ENCODE assay signal across 28 cellular contexts in the genomic region with DNA sequence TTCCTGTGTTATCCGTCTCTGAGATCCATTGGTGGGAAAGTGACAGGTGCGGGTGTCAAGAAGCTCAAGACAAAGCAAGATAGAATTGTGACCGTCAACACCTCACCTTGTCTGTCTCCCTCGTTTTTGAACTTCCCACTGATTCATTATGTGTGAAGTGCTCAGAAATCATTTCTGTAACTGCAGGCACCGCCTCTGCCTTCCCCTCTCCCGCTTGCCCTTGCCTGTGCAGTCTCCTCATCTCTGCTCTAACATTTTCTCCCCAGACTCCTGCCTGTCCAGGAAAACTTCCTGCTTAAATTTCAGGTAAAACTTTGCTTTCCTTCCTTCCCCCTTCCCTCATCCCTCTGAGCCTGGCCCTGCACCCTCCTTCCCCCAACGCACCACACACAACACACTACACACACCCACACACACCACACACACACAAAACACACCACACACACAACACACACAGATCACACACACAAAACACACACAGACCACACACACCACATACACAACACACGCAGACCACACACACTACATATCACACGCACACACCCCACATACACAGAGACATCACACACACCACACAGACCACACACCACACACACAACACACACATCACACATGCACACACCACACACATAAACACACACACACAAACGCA. TPM values are rescaled to one million over a fixed set of nuclear protein-coding genes. Genes with fewer than 3 reads are reported as not detected.
A peak's percentile ranks its signal among the peaks of the same experiment; 100 is the strongest.
DNase-seq lines count a peak whose midpoint lies in the region; FAIRE-seq and TF ChIP-seq lines count a peak whose summit lies in the region.
"Had no signal": no experiment of that assay in that cellular context is flagged by ENCODE, and none has a peak within 500 bp of the region (broad histone marks: within the 10 kb centered on the region; RNA-seq: fewer than 3 reads in every experiment).

No MANE protein-coding gene starts in this region.

- H3K27ac ChIP-seq in BLaER1 = no peak overlapping the region
- H3K27ac ChIP-seq: brain microvascular endothelial cell, C4-2B, epithelial cell of prostate, upper lobe of left lung, VCaP had no signal

- H3K36me3 Mint-ChIP-seq in neural crest cell (ENCODE audit: low read depth) = no peaks in the 10 kb centered on the region
- no peaks in the 10 kb centered on the region for H3K36me3 Mint-ChIP-seq in osteocyte (ENCODE audit: unreplicated experiment)
- no peaks in the 10 kb centered on the region for H3K36me3 Mint-ChIP-seq in activated CD4-positive, alpha-beta T cell treated with anti-CD3 and anti-CD28 coated beads, Interleukin-2, amount 10 ng/mL, durations not matched to agents 24 days and 14 days (ENCODE audit: low read depth)
- H3K36me3 Mint-ChIP-seq: mesothelial cell of epicardium; naive thymus-derived CD4-positive, alpha-beta T cell had no signal

- H3K4me1 ChIP-seq in BLaER1 = peaks cover 28% of the 10 kb centered on the region
- H3K4me1 ChIP-seq: upper lobe of left lung had no signal

- H4K20me1 ChIP-seq in BLaER1 = no peaks in the 10 kb centered on the region

- H3K9me3 Mint-ChIP-seq in neural crest cell (no peaks in the 10 kb centered on the region), osteocyte (ENCODE audit: unreplicated experiment) (no peaks in the 10 kb centered on the region)
- no peaks in the 10 kb centered on the region for H3K9me3 Mint-ChIP-seq in activated CD4-positive, alpha-beta T cell treated with anti-CD3 and anti-CD28 coated beads, Interleukin-2, amount 10 ng/mL, durations not matched to agents 24 days and 14 days
- H3K9me3 Mint-ChIP-seq: mesothelial cell of epicardium had no signal

- TF ChIP-seq POLR2A in GM12891 (IDR thresholded peaks at IDR 0.05; ENCODE audit: low read depth, low read length) = no peak

- DNase-seq in GM12891 (ENCODE audit: insufficient read length, low spot score) = no peak
- peak; percentile 3 for DNase-seq in SW480 (ENCODE audit: low spot score)
- no peak for DNase-seq in neural crest cell (ENCODE audit: low read depth, low spot score)
- DNase-seq in osteocyte (ENCODE audit: extremely low spot score, unreplicated experiment) = no peak
- no peak for DNase-seq in HT-29 (ENCODE audit: low spot score)
- no peak for DNase-seq in activated CD4-positive, alpha-beta T cell treated with anti-CD3 and anti-CD28 coated beads, Interleukin-2, amount 10 ng/mL, durations not matched to agents 24 days and 14 days
- DNase-seq: activated naive CD4-positive, alpha-beta T cell treated with Interleukin-2 at 50 U/mL for 16 hours; Calu3; EL; GOT3; left ventricle myocardium superior; naive thymus-derived CD4-positive, alpha-beta T cell; NCI-H1105 treated with DMSO at 0.1 percent for 48 hours; NCI-H446; Right ventricle myocardium superior; small intestine; T-helper 9 cell; upper lobe of left lung had no signal

- H3K27me3 Mint-ChIP-seq in neural crest cell (ENCODE audit: low read depth) = peaks cover 66% of the 10 kb centered on the region
- H3K27me3 Mint-ChIP-seq in osteocyte (ENCODE audit: unreplicated experiment) = peaks cover 3% of the 10 kb centered on the region
- peaks cover 7% of the 10 kb centered on the region for H3K27me3 Mint-ChIP-seq in activated CD4-positive, alpha-beta T cell treated with anti-CD3 and anti-CD28 coated beads, Interleukin-2, amount 10 ng/mL, durations not matched to agents 24 days and 14 days

- no peak overlapping the region for H3K9ac ChIP-seq in BLaER1

- H3K27me3 ChIP-seq in BLaER1 = no peaks in the 10 kb centered on the region
- H3K27me3 ChIP-seq: brain microvascular endothelial cell, upper lobe of left lung had no signal

- H3K4me2 ChIP-seq in BLaER1 = peak overlapping the region; percentile 43

- peak; percentile 73 for FAIRE-seq in GM12891 (lab: Jason Lieb, UNC)
- FAIRE-seq: keratinocyte, small intestine had no signal

- peaks cover 15% of the 10 kb centered on the region for H3K4me1 Mint-ChIP-seq in neural crest cell
- H3K4me1 Mint-ChIP-seq in osteocyte (ENCODE audit: unreplicated experiment) = no peaks in the 10 kb centered on the region
- peaks cover 2% of the 10 kb centered on the region for H3K4me1 Mint-ChIP-seq in activated CD4-positive, alpha-beta T cell treated with anti-CD3 and anti-CD28 coated beads, Interleukin-2, amount 10 ng/mL, durations not matched to agents 24 days and 14 days

- H3K27ac Mint-ChIP-seq in neural crest cell (ENCODE audit: unreplicated experiment) (peak overlapping the region; percentile 15), osteocyte (ENCODE audit: unreplicated experiment) (no peak overlapping the region)
- no peak overlapping the region for H3K27ac Mint-ChIP-seq in activated CD4-positive, alpha-beta T cell treated with anti-CD3 and anti-CD28 coated beads, Interleukin-2, amount 10 ng/mL, durations not matched to agents 24 days and 14 days
- H3K27ac Mint-ChIP-seq: activated T-cell treated with anti-CD3 and anti-CD28 coated beads, Interleukin-2, amount 50 U/mL, for 72 hours; mesothelial cell of epicardium; naive thymus-derived CD4-positive, alpha-beta T cell had no signal

- TF ChIP-seq CTCF in neural crest cell (conservative IDR thresholded peaks at IDR 0.05) (no peak), osteocyte (IDR thresholded peaks at IDR 0.05) (no peak)

- H3K4me3 ChIP-seq in BLaER1 = no peak overlapping the region
- H3K4me3 ChIP-seq: upper lobe of left lung had no signal

- no peaks in the 10 kb centered on the region for H3K9me3 ChIP-seq in BLaER1
- H3K9me3 ChIP-seq: upper lobe of left lung had no signal

- no peaks in the 10 kb centered on the region for H3K36me3 ChIP-seq in BLaER1
- H3K36me3 ChIP-seq: brain microvascular endothelial cell, upper lobe of left lung had no signal

- H3K4me3 Mint-ChIP-seq in neural crest cell = no peak overlapping the region
- no peak overlapping the region for H3K4me3 Mint-ChIP-seq in osteocyte (ENCODE audit: unreplicated experiment)
- H3K4me3 Mint-ChIP-seq in activated CD4-positive, alpha-beta T cell treated with anti-CD3 and anti-CD28 coated beads, Interleukin-2, amount 10 ng/mL, durations not matched to agents 24 days and 14 days = no peak overlapping the region
- H3K4me3 Mint-ChIP-seq: activated T-cell treated with anti-CD3 and anti-CD28 coated beads, Interleukin-2, amount 50 U/mL, for 72 hours; mesothelial cell of epicardium; naive thymus-derived CD4-positive, alpha-beta T cell had no signal

- intact Hi-C loops in activated CD4-positive, alpha-beta T cell treated with anti-CD3 and anti-CD28 coated beads, Interleukin-2, amount 10 ng/mL, durations not matched to agents 24 days and 14 days (cut with micrococcal nuclease) = no loop called here

TF ChIP-seq in GM12891, 5 proteins besides CTCF, POLR2A, EP300 and RAD21:
- TF ChIP-seq TAF1 (IDR thresholded peaks at IDR 0.05; ENCODE audit: low read depth, low read length) (no peak), PAX5 (IDR thresholded peaks at IDR 0.05; ENCODE audit: insufficient read depth, low read length, severe bottlenecking) (no peak), POLR2AphosphoS5 (IDR thresholded peaks at IDR 0.05; ENCODE audit: low read depth, low read length) (no peak), POU2F2 (IDR thresholded peaks at IDR 0.05; ENCODE audit: low read depth, low read length) (no peak), SPI1 (IDR thresholded peaks at IDR 0.05; ENCODE audit: low read depth, low read length) (no peak)

RNA-seq across cellular contexts. Expression of a gene that starts 25.7 kb away (rescaled TPM):
- polyA plus RNA-seq in GM12891 (2012; ENCODE audit: low read depth, missing spikeins) = not detected
- total RNA-seq in neural crest cell = not detected in 2 replicates
- not detected in 2 replicates for total RNA-seq in osteocyte
- total RNA-seq in HT-29 (2014; rRNA removed; shearing (Covaris generic)) = 62.7 and 68.8 TPM in 2 replicates
- total RNA-seq in activated CD4-positive, alpha-beta T cell treated with anti-CD3 and anti-CD28 coated beads, Interleukin-2, amount 10 ng/mL, durations not matched to agents 24 days and 14 days = not detected in 2 replicates
- total RNA-seq: activated T-cell treated with anti-CD3 and anti-CD28 coated beads, Interleukin-2, amount 50 U/mL, for 72 hours; naive thymus-derived CD4-positive, alpha-beta T cell; OCI-LY7 had no signal
- polyA plus RNA-seq: naive thymus-derived CD4-positive, alpha-beta T cell had no signal

RNA-seq across cellular contexts. Expression of a gene that starts 57.7 kb away (rescaled TPM):
- polyA plus RNA-seq in GM12891 (2012; ENCODE audit: low read depth, missing spikeins) = not detected
- total RNA-seq in neural crest cell (not detected in 2 replicates), osteocyte (not detected in 2 replicates)
- total RNA-seq in HT-29 (2014; rRNA removed; shearing (Covaris generic)) = not detected in 2 replicates
- total RNA-seq in activated CD4-positive, alpha-beta T cell treated with anti-CD3 and anti-CD28 coated beads, Interleukin-2, amount 10 ng/mL, durations not matched to agents 24 days and 14 days = not detected in 2 replicates
- total RNA-seq: activated T-cell treated with anti-CD3 and anti-CD28 coated beads, Interleukin-2, amount 50 U/mL, for 72 hours; Calu3; left ventricle myocardium superior; mesothelial cell of epicardium; naive thymus-derived CD4-positive, alpha-beta T cell; OCI-LY7; osteoblast; Right ventricle myocardium superior; upper lobe of left lung had no signal
- polyA plus RNA-seq: keratinocyte; naive thymus-derived CD4-positive, alpha-beta T cell; small intestine had no signal

Comparison
In these comparisons a context has a peak if more than half of its experiments do, and no peak if none do; other contexts are left out.
1. RNA of a gene that starts 25.7 kb away (total RNA-seq): 62.7 to 68.8 TPM in HT-29; not detected in osteocyte, not detected in neural crest cell and not detected in activated CD4-positive, alpha-beta T cell treated with anti-CD3 and anti-CD28 coated beads, Interleukin-2, amount 10 ng/mL, durations not matched to agents 24 days and 14 days; every median in the first group is over 10 times any median in the second.